9 cellular contexts compared by ENCODE assay signal in genomic region chr3:59559721-59560514, GRCh38.
A peak's percentile ranks its signal among the peaks of the same experiment; 100 is the strongest.
DNase-seq lines count a peak whose midpoint lies in the region; ATAC-seq and TF ChIP-seq lines count a peak whose summit lies in the region.
"Had no signal": no experiment of that assay in that cellular context is flagged by ENCODE, and none has a peak within 500 bp of the region (broad histone marks: within the 10 kb centered on the region; RNA-seq: fewer than 3 reads in every experiment).

No MANE protein-coding gene starts in this region.

- peak; percentile 3 to 47 for DNase-seq in activated CD4-positive, alpha-beta T cell treated with anti-CD3 and anti-CD28 coated beads for 24 hours (ENCODE audit: low read depth in 2 of 2)
- no peak for DNase-seq in activated CD4-positive, alpha-beta T cell treated with anti-CD3 and anti-CD28 coated beads, Interleukin-2, amount 50 U/mL, for 1 hour
- DNase-seq in T-cell (no peak), fibroblast of mammary gland (ENCODE audit: low read depth) (peak; percentile 99), adrenal gland (no peak), Right ventricle myocardium superior (no peak)
- peak in 2 of 3 experiments; percentile 7 to 25 for DNase-seq in stimulated activated CD4-positive, alpha-beta T cell treated with anti-CD3 and anti-CD28 coated beads, TNF-alpha, amount 100 ng/mL, for 24 hours (ENCODE audit: low read depth in 3 of 3)
- no peak for DNase-seq in effector CD8-positive, alpha-beta T cell (lab: John Stamatoyannopoulos, UW)
- DNase-seq: hippocampal formation had no signal

- H3K36me3 ChIP-seq in adrenal gland (replicated peaks in 1 of 2) = no peaks in the 10 kb centered on the region

- peaks cover 0 to 2% of the 10 kb centered on the region in 2 donors for H3K27me3 Mint-ChIP-seq in T-cell

- H3K4me1 Mint-ChIP-seq in T-cell = peaks cover 13 to 18% (median 15%) of the 10 kb centered on the region in 3 donors

- no peaks in the 10 kb centered on the region for H3K27me3 ChIP-seq in adrenal gland

- H3K9me3 ChIP-seq in adrenal gland (replicated peaks in 1 of 3) = no peaks in the 10 kb centered on the region

- TF ChIP-seq CTCF in fibroblast of mammary gland (conservative IDR thresholded peaks at IDR 0.05; ENCODE audit: control insufficient read depth, insufficient read depth, low read depth, low read length) = no peak
- TF ChIP-seq CTCF in adrenal gland (IDR thresholded peaks at IDR 0.05) = no peak

- H3K4me3 ChIP-seq in fibroblast of mammary gland (ENCODE audit: control insufficient read depth, low read depth, low read length) (no peak overlapping the region), adrenal gland (no peak overlapping the region)

- WGBS in adrenal gland, 4 donors = 70 to 77% (median 75%) methylated on average over 4 of the region's 4 CpGs

- no peak overlapping the region for H3K27ac Mint-ChIP-seq in T-cell

- no peak overlapping the region for H3K4me3 Mint-ChIP-seq in T-cell

- intact Hi-C loops in adrenal gland (cut with DNase I) (no loop called here), Right ventricle myocardium superior (cut with DNase I) (loop anchor here (10.0 kb wide), 1 partner anchor 325 kb away; no protein-coding TSS in a partner anchor)

- POLR2A ChIA-PET in T-cell (lab: Charles Lee) = no interaction called here

- no peaks in the 10 kb centered on the region for H3K36me3 Mint-ChIP-seq in T-cell

- H3K4me1 ChIP-seq in adrenal gland (replicated peaks in 1 of 2) = no peaks in the 10 kb centered on the region

- TF ChIP-seq POLR2A in adrenal gland (IDR thresholded peaks at IDR 0.05) = no peak

- H3K27ac ChIP-seq in adrenal gland = no peak overlapping the region

- ATAC-seq in T-cell (replicated peaks in 1 of 4) (peak in 3 of 4 experiments; percentile 34 to 79 (median 49)), Right ventricle myocardium superior (ENCODE audit: poor library complexity) (no peak)

- CTCF ChIA-PET in T-cell (lab: Charles Lee) = no interaction called here

- no peaks in the 10 kb centered on the region for H3K9me3 Mint-ChIP-seq in T-cell

Comparison
In these comparisons a context has a peak if more than half of its experiments do, and no peak if none do; other contexts are left out.
1. DNase-seq: peak in activated CD4-positive, alpha-beta T cell treated with anti-CD3 and anti-CD28 coated beads for 24 hours (2 of 2), fibroblast of mammary gland (single experiment) and stimulated activated CD4-positive, alpha-beta T cell treated with anti-CD3 and anti-CD28 coated beads, TNF-alpha, amount 100 ng/mL, for 24 hours (2 of 3); none in activated CD4-positive, alpha-beta T cell treated with anti-CD3 and anti-CD28 coated beads, Interleukin-2, amount 50 U/mL, for 1 hour (single experiment), T-cell (0 of 34), adrenal gland (0 of 7), effector CD8-positive, alpha-beta T cell (single experiment) and Right ventricle myocardium superior (single experiment).